Comparison of ENCODE assay signal across 8 cellular contexts in genomic region chr3:81666502-81667121, GRCh38.
DNase-seq lines count a peak whose midpoint lies in the region; ATAC-seq and TF ChIP-seq lines count a peak whose summit lies in the region.

No MANE protein-coding gene starts in this region.

- no peaks in the 10 kb centered on the region for H3K27me3 ChIP-seq in uterus

- no peak overlapping the region for H3K4me3 ChIP-seq in AG10803 (ENCODE audit: low read length)
- H3K4me3 ChIP-seq in uterus, result no peak overlapping the region

- TF ChIP-seq POLR2A in uterus (IDR thresholded peaks at IDR 0.05), result no peak

- no peak overlapping the region for H3K27ac ChIP-seq in uterus

- H3K27me3 Mint-ChIP-seq in glutamatergic neuron (ENCODE audit: unreplicated experiment), result no peaks in the 10 kb centered on the region

- H3K9me3 Mint-ChIP-seq in glutamatergic neuron (ENCODE audit: unreplicated experiment), result no peaks in the 10 kb centered on the region

- TF ChIP-seq CTCF in AG10803 (conservative IDR thresholded peaks at IDR 0.05; ENCODE audit: low read length) (peak; percentile 85), glutamatergic neuron (IDR thresholded peaks at IDR 0.05; ENCODE audit: partially characterized antibody, unreplicated experiment) (peak; percentile 56), uterus (IDR thresholded peaks at IDR 0.05) (peak; percentile 57 to 80 (median 62))

- H3K36me3 ChIP-seq in uterus, result peaks cover 0 to 3% of the 10 kb centered on the region in 2 donors

- H3K4me1 ChIP-seq in uterus, result no peaks in the 10 kb centered on the region

- H3K36me3 Mint-ChIP-seq in glutamatergic neuron (ENCODE audit: unreplicated experiment), result no peaks in the 10 kb centered on the region

- peak; percentile 29 for DNase-seq in AG10803 (ENCODE audit: low read depth)
- DNase-seq in SK-MEL-5 (ENCODE audit: low read depth, low spot score), result peak; percentile 33
- no peak for DNase-seq in glutamatergic neuron
- DNase-seq in uterus, result no peak
- no peak for DNase-seq in left ventricle myocardium superior

- H3K9me3 ChIP-seq in uterus, result no peaks in the 10 kb centered on the region

- in situ Hi-C loops in SK-MEL-5 (cut with HindIII; ENCODE audit: low pct_unique_long_range_greater_than_20kb, low sequenced_read_pairs), result no loop called here

- peak; percentile 51 for ATAC-seq in GM19324 (IDR thresholded peaks at IDR 0.05; ENCODE audit: low FRiP score, unreplicated experiment)
- ATAC-seq in HG02884 (IDR thresholded peaks at IDR 0.05; ENCODE audit: unreplicated experiment), result no peak
- ATAC-seq in HG03460 (IDR thresholded peaks at IDR 0.05; ENCODE audit: unreplicated experiment), result no peak
- no peak for ATAC-seq in left ventricle myocardium superior

- H3K4me3 Mint-ChIP-seq in glutamatergic neuron (ENCODE audit: unreplicated experiment), result no peak overlapping the region

- H3K4me1 Mint-ChIP-seq in glutamatergic neuron (ENCODE audit: low read depth, unreplicated experiment), result no peaks in the 10 kb centered on the region

- no peak overlapping the region for H3K27ac Mint-ChIP-seq in glutamatergic neuron (ENCODE audit: unreplicated experiment)

- intact Hi-C loops in uterus (cut with DNase I; ENCODE audit: low total_unique reads) (no loop called here), left ventricle myocardium superior (cut with micrococcal nuclease) (loop anchor here (5.0 to 10.0 kb wide), 2 partner anchors 91 to 468 kb away; no protein-coding TSS in a partner anchor)

Comparison
In these comparisons a context has a peak if more than half of its experiments do, and no peak if none do; other contexts are left out.
1. DNase-seq: peak in AG10803 (single experiment) and SK-MEL-5 (single experiment); none in glutamatergic neuron (single experiment), uterus (0 of 2) and left ventricle myocardium superior (single experiment).
2. Peak in every context shown above with its lines, with median percentiles within 50 percentile points of each other: CTCF ChIP-seq.